In the genomic region with DNA sequence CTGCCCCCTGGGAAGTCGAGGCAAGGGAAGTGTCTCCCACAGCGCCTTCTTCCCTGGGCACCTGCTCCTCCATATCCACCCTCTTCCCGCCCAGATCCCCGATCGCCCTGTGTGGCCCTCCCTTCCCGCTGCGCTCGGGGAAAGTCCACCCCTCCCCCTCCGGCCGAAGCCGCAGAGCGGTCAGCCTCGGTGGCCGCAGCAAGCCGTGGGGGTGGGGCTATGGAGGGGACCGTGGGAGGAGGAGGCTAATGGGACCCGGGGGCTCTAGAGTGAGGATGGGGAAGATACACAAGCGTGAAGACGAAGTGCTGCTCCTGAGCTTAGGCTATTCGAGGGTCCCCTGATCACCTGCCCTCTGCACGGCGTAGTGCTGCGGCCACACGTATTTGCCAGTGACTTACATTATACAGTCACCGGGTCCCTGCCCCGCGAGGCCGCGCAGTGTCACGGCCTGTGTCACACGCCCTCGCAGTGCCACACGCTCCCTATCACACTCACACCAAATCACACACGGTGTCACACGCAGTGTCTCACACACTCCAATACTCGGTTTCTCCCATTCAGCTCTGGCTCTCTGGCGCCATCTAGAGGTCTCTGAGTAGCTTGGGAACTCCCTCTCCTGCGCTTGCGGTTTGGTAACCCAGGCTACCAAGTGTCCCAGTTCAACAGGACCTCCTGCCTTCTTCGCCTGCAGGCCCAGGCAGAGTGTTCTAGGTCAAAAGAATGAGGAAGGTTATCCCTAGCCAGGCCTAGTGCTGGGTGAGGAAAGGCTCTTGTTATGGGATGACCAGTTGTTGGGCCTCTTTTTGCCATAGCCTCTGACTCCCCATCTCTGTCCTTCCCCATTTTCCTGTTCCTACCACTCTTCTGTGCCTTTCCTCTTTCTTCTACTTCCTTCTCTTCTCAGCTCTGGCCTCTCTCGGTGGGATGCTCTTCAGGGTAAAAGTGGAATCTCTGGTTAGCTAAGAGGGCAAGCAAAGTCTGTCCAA, we compare ENCODE assay signal across 8 cellular contexts. TPM values are rescaled to one million over a fixed set of nuclear protein-coding genes. Genes with fewer than 3 reads are reported as not detected.
DNase-seq lines count a peak whose midpoint lies in the region; TF ChIP-seq lines count a peak whose summit lies in the region.

No MANE protein-coding gene starts in this region.

- CTCF ChIA-PET in RWPE1 (lab: Yijun Ruan, JAX) = interaction anchor here (0.5 to 7.9 kb wide), 68 partner anchors 8 to 780 kb away, joined by 3 to 157 read pairs (median 4); a partner anchor contains a TSS

- H3K27me3 ChIP-seq in DOHH2 (ENCODE audit: control insufficient read depth, low read length) (peaks cover 83% of the 10 kb centered on the region), GM23248 (replicated peaks; ENCODE audit: insufficient read depth) (peaks cover 79% of the 10 kb centered on the region)

- no peaks in the 10 kb centered on the region for H3K9me3 Mint-ChIP-seq in nephron

- H3K79me2 ChIP-seq in DOHH2 (ENCODE audit: control insufficient read depth, low read length) (no peaks in the 10 kb centered on the region), GM23248 (ENCODE audit: insufficient read depth) (no peaks in the 10 kb centered on the region)

- H3K4me3 ChIP-seq in DOHH2 (ENCODE audit: low read length) (peak overlapping the region; percentile 42), GM23248 (peak overlapping the region; percentile 61)

- H2AFZ ChIP-seq in GM23248 = no peak overlapping the region

- DNase-seq in GM23248 (peak; percentile 86), LHCN-M2 (ENCODE audit: low read depth) (peak; percentile 89), RWPE1 (ENCODE audit: low spot score) (peak; percentile 78), fibroblast of the conjunctiva (ENCODE audit: low read depth) (peak; percentile 74)
- peak; percentile 76 for DNase-seq in activated effector memory CD4-positive, alpha-beta T cell treated with Interleukin-2 at 50 U/mL for 16 hours
- DNase-seq in stimulated activated naive CD4-positive, alpha-beta T cell treated with Interleukin-2 at 50 U/mL for 16 hours (lab: John Stamatoyannopoulos, UW) = peak; percentile 83

- POLR2A ChIA-PET in RWPE1 (lab: Yijun Ruan, JAX; ENCODE audit: low non-redundant PET) = interaction anchor here (1.3 to 2.2 kb wide), 3 partner anchors 9 to 175 kb away, joined by 3 to 11 read pairs (median 7); no protein-coding TSS in a partner anchor

- peak overlapping the region; percentile 64 for H3K4me2 ChIP-seq in DOHH2 (ENCODE audit: low read length)
- peak overlapping the region; percentile 88 for H3K4me2 ChIP-seq in GM23248 (ENCODE audit: unreplicated experiment)

- H3K9me2 ChIP-seq in DOHH2 (replicated peaks; ENCODE audit: control insufficient read depth, low read length) (no peaks in the 10 kb centered on the region), GM23248 (ENCODE audit: insufficient read depth) (no peaks in the 10 kb centered on the region)

- no peak overlapping the region for H3K9ac ChIP-seq in GM23248

- H3K4me1 Mint-ChIP-seq in nephron = peaks cover 20% of the 10 kb centered on the region

- H3K27ac Mint-ChIP-seq in nephron = peak overlapping the region in 2 of 3 experiments; percentile 3 to 9

- no peak overlapping the region for H3K27ac ChIP-seq in DOHH2 (ENCODE audit: low read depth, low read length)
- H3K27ac ChIP-seq in GM23248 = no peak overlapping the region
- H3K27ac ChIP-seq in RWPE1 = peak overlapping the region; percentile 67

- H3K27me3 Mint-ChIP-seq in nephron (ENCODE audit: low read depth) = peaks cover 93% of the 10 kb centered on the region

- in situ Hi-C loops in GM23248 (cut with MboI) = no loop called here

- no peaks in the 10 kb centered on the region for H3K36me3 Mint-ChIP-seq in nephron (ENCODE audit: low read depth)

- peak overlapping the region; percentile 78 to 88 (median 87) for H3K4me3 Mint-ChIP-seq in nephron

- H3K36me3 ChIP-seq in DOHH2 (ENCODE audit: control insufficient read depth, low read length) (no peaks in the 10 kb centered on the region), GM23248 (ENCODE audit: low read depth) (no peaks in the 10 kb centered on the region)

- peaks cover 18% of the 10 kb centered on the region for H3K4me1 ChIP-seq in DOHH2 (ENCODE audit: control insufficient read depth, low read length)
- peaks cover 7% of the 10 kb centered on the region; the same call in 1 of the 2 replicates for H3K4me1 ChIP-seq in GM23248 (ENCODE audit: insufficient read depth)

- H4K20me1 ChIP-seq in DOHH2 (ENCODE audit: control insufficient read depth, insufficient read depth, low read depth, low read length) (no peaks in the 10 kb centered on the region), GM23248 (ENCODE audit: insufficient read depth) (no peaks in the 10 kb centered on the region)

- WGBS in GM23248 (ENCODE audit: low coverage in 1 of 2, low lambda C conversion rate in 2 of 2, missing lambda C conversion rate in 2 of 2), 2 experiments = 1 to 2% methylated on average over 35 to 41 of the region's 41 CpGs

- H3F3A ChIP-seq in DOHH2 (ENCODE audit: control insufficient read depth, insufficient read depth) = no peaks in the 10 kb centered on the region
- H3F3A ChIP-seq in GM23248 (ENCODE audit: insufficient read depth) = no peaks in the 10 kb centered on the region

- peak; percentile 99 for TF ChIP-seq CTCF in DOHH2 (IDR thresholded peaks at IDR 0.05; ENCODE audit: low read depth, low read length, poor library complexity, severe bottlenecking)
- TF ChIP-seq CTCF in RWPE1 (conservative IDR thresholded peaks at IDR 0.05; ENCODE audit: low read depth) = peak; percentile 99
- TF ChIP-seq CTCF in nephron (IDR thresholded peaks at IDR 0.05; ENCODE audit: unreplicated experiment in 3 of 3) = peak; percentile 95 to 99 (median 99)

- H3K9me3 ChIP-seq in DOHH2 (ENCODE audit: control insufficient read depth, insufficient read depth, low read length) = no peaks in the 10 kb centered on the region
- H3K9me3 ChIP-seq in GM23248 (ENCODE audit: low read depth) = no peaks in the 10 kb centered on the region

RNA-seq across cellular contexts. Expression of a gene that starts 0.9 kb away (rescaled TPM):
- 3.5 and 10.9 TPM in 2 replicates for total RNA-seq in GM23248 (2014; rRNA removed; shearing (Covaris generic))
- 1.6 and 2.4 TPM in 2 replicates for polyA plus RNA-seq in GM23248 (2016; fragmentation: Nextera tagmentation; extraction: Ambion mirVana)
- not detected in 2 replicates for total RNA-seq in LHCN-M2 (2014; rRNA removed)
- 0.13 TPM for polyA plus RNA-seq in LHCN-M2 (2012)

RNA-seq across cellular contexts. Expression of a gene that starts 44.6 kb away (rescaled TPM):
- total RNA-seq in GM23248 (2014; rRNA removed; shearing (Covaris generic)) = 39.5 and 47.9 TPM in 2 replicates
- polyA plus RNA-seq in GM23248 (2016; fragmentation: Nextera tagmentation; extraction: Ambion mirVana) = 28.9 and 35.1 TPM in 2 replicates
- total RNA-seq in LHCN-M2 (2014; rRNA removed) = 53.9 and 61.4 TPM in 2 replicates
- polyA plus RNA-seq in LHCN-M2 (2012) = 29.9 TPM
